In genomic region chr10:74276416-74276815, GRCh38 we compare ENCODE assay signal across 33 cellular contexts.
"Had no signal": no experiment of that assay in that cellular context is flagged by ENCODE, and none has a peak within 500 bp of the region (broad histone marks: within the 10 kb centered on the region; RNA-seq: fewer than 3 reads in every experiment).

No MANE protein-coding gene starts in this region.

- H3K36me3 Mint-ChIP-seq: activated naive CD4-positive, alpha-beta T cell treated with anti-CD3 and anti-CD28 coated beads, Interleukin-2, amount 10 ng/mL, durations not matched to agents 7 days and 5 days had no signal

- H3K4me1 ChIP-seq: SJSA1 had no signal

- H3K9me3 Mint-ChIP-seq: activated naive CD4-positive, alpha-beta T cell treated with anti-CD3 and anti-CD28 coated beads, Interleukin-2, amount 10 ng/mL, durations not matched to agents 7 days and 5 days; activated naive CD8-positive, alpha-beta T cell treated with anti-CD3 and anti-CD28 coated beads, Interleukin-2, amount 50 U/mL, for 24 hours; activated T-cell treated with anti-CD3 and anti-CD28 coated beads, Interleukin-2, amount 50 U/mL, for 4 hours; T-helper 1 cell treated with Interleukin-12 subunit alpha and Interleukin-12 subunit beta and Interleukin-4 antibody, amounts not matched to agents 30 μg/mL and 1 μg/mL, for 36 hours; T-helper 2 cell treated with Interferon-gamma antibody and Interleukin-4, amounts not matched to agents 5 μg/mL and 100 μg/mL, for 36 hours had no signal

- H3K27ac Mint-ChIP-seq: activated CD4-positive, alpha-beta T cell treated with anti-CD3 and anti-CD28 coated beads, Interleukin-2, amount 10 ng/mL, durations not matched to agents 24 days and 14 days; activated naive CD4-positive, alpha-beta T cell treated with anti-CD3 and anti-CD28 coated beads, Interleukin-2, amount 10 ng/mL, durations not matched to agents 7 days and 5 days; activated naive CD8-positive, alpha-beta T cell; activated naive CD8-positive, alpha-beta T cell treated with anti-CD3 and anti-CD28 coated beads, Interleukin-2, amount 50 U/mL, for 24 hours; T-helper 1 cell treated with Interleukin-12 subunit alpha and Interleukin-12 subunit beta and Interleukin-4 antibody, amounts not matched to agents 30 μg/mL and 1 μg/mL, for 36 hours; T-helper 2 cell treated with Interferon-gamma antibody and Interleukin-4, amounts not matched to agents 5 μg/mL and 100 μg/mL, for 36 hours had no signal

- H3K4me1 Mint-ChIP-seq: activated naive CD4-positive, alpha-beta T cell treated with anti-CD3 and anti-CD28 coated beads, Interleukin-2, amount 10 ng/mL, durations not matched to agents 7 days and 5 days had no signal

- DNase-seq: activated CD4-positive, alpha-beta T cell treated with anti-CD3 and anti-CD28 coated beads, Interleukin-2, amount 10 ng/mL, durations not matched to agents 24 days and 14 days; activated CD4-positive, alpha-beta T cell treated with anti-CD3 and anti-CD28 coated beads, Interleukin-2, amount 50 U/mL, for 4 hours; activated CD8-positive, alpha-beta memory T cell treated with anti-CD3 and anti-CD28 coated beads, Interleukin-2, amount 50 U/mL, for 4 hours; activated effector memory CD4-positive, alpha-beta T cell treated with Interleukin-2 at 50 U/mL for 16 hours; activated naive CD4-positive, alpha-beta T cell treated with anti-CD3 and anti-CD28 coated beads, Interleukin-2, amount 10 ng/mL, durations not matched to agents 7 days and 5 days; activated naive CD8-positive, alpha-beta T cell treated with anti-CD3 and anti-CD28 coated beads, Interleukin-2, amount 50 U/mL, for 24 hours; activated T-cell treated with anti-CD3 and anti-CD28 coated beads for 4 hours; activated T-cell treated with anti-CD3 and anti-CD28 coated beads, Interleukin-2, amount 50 U/mL, for 4 hours; anterior cingulate cortex; central memory CD4-positive, alpha-beta T cell; Kasumi-1; KG1; MM.1S; MV-4-11; NCI-H1092; NCI-H1436 treated with DMSO at 0.1 percent for 48 hours; NCI-H187; NCI-H2029 treated with DMSO at 0.1 percent for 48 hours; NCI-H2107; NCI-H510A; NCI-H526; NCI-H748 treated with DMSO at 0.1 percent for 48 hours; NK-92 treated with Interleukin-12 subunit alpha and Interleukin-12 subunit beta, amount 100 ng/mL, for 24 hours; RPMI8226; SHP77 treated with DMSO at 0.1 percent for 48 hours; SK-N-SH had no signal

- H3K27me3 ChIP-seq: SJSA1 had no signal

- FAIRE-seq: bronchial epithelial cell, TTC549 had no signal

- H3K27me3 Mint-ChIP-seq: activated CD4-positive, alpha-beta T cell treated with anti-CD3 and anti-CD28 coated beads, Interleukin-2, amount 10 ng/mL, durations not matched to agents 24 days and 14 days; activated naive CD4-positive, alpha-beta T cell treated with anti-CD3 and anti-CD28 coated beads, Interleukin-2, amount 10 ng/mL, durations not matched to agents 7 days and 5 days; activated naive CD8-positive, alpha-beta T cell; activated naive CD8-positive, alpha-beta T cell treated with anti-CD3 and anti-CD28 coated beads, Interleukin-2, amount 50 U/mL, for 24 hours; brain had no signal

- H3K4me3 ChIP-seq: SJSA1 had no signal

- H3K36me3 ChIP-seq: SJSA1 had no signal

- H3K27ac ChIP-seq: SJSA1 had no signal

- H3K4me3 Mint-ChIP-seq: activated CD4-positive, alpha-beta T cell treated with anti-CD3 and anti-CD28 coated beads, Interleukin-2, amount 10 ng/mL, durations not matched to agents 24 days and 14 days; activated naive CD4-positive, alpha-beta T cell treated with anti-CD3 and anti-CD28 coated beads, Interleukin-2, amount 10 ng/mL, durations not matched to agents 7 days and 5 days; activated naive CD8-positive, alpha-beta T cell; activated naive CD8-positive, alpha-beta T cell treated with anti-CD3 and anti-CD28 coated beads, Interleukin-2, amount 50 U/mL, for 24 hours; activated T-cell treated with anti-CD3 and anti-CD28 coated beads, Interleukin-2, amount 50 U/mL, for 4 hours; brain; T-helper 1 cell treated with Interleukin-12 subunit alpha and Interleukin-12 subunit beta and Interleukin-4 antibody, amounts not matched to agents 30 μg/mL and 1 μg/mL, for 36 hours; T-helper 2 cell treated with Interferon-gamma antibody and Interleukin-4, amounts not matched to agents 5 μg/mL and 100 μg/mL, for 36 hours had no signal

- ATAC-seq: activated naive CD8-positive, alpha-beta T cell treated with anti-CD3 and anti-CD28 coated beads, Interleukin-2, amount 50 U/mL, for 24 hours; activated T-cell treated with anti-CD3 and anti-CD28 coated beads, Interleukin-2, amount 50 U/mL, for 4 hours had no signal

- H3K9me3 ChIP-seq: SJSA1, SK-N-SH had no signal
